In the genomic region with DNA sequence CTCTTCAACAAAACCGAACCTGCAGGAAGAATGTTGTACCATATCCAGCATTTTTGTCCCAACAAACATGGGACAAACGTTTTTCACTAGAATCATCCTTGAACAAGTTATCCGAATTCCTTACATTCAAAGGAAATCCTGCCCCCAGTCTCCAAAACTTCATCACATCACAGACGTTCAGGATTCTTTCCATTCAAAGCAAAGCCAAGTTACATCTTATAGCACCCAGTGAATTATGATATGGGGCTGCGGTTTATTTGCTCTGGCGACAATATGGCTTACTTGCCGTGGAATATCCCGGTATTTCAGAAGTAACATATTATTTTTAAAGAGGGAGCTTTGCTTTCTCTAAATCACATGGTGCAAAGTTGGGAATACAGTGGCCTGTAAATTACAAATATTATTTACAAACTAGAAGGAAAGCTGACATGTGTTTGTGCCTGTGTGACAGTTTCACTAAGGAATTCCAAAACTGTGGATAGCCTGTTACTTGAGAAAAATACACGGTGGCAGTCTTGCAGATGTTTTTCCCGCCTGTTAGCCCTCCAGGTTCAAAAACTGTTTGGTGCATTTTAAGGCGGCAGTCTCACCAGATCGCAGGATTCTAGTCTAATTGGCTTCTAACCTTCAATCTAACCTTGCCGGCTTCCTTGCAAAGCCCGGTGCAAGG, we compare ENCODE assay signal across 8 cellular contexts. TPM values are rescaled to one million over a fixed set of nuclear protein-coding genes. Genes with fewer than 3 reads are reported as not detected.
A peak's percentile ranks its signal among the peaks of the same experiment; 100 is the strongest.
DNase-seq lines count a peak whose midpoint lies in the region; ATAC-seq and TF ChIP-seq lines count a peak whose summit lies in the region.

No MANE protein-coding gene starts in this region.

- peaks cover 0 to 5% (median 0%) of the 10 kb centered on the region in 11 experiments; a peak in 3 of 22 replicates for H3K9me3 ChIP-seq in BLaER1 treated with 17β-estradiol and CSF1 and Interleukin-3, amounts not matched to agents 10 nM and 100 nM (replicated peaks in 1 of 11)
- H3K9me3 ChIP-seq in MG63: no peaks in the 10 kb centered on the region
- no peaks in the 10 kb centered on the region for H3K9me3 ChIP-seq in neural cell (ENCODE audit: low read length)

- peaks cover 0 to 6% (median 0%) of the 10 kb centered on the region in 11 experiments; a peak in 2 of 22 replicates for H3K36me3 ChIP-seq in BLaER1 treated with 17β-estradiol and CSF1 and Interleukin-3, amounts not matched to agents 10 nM and 100 nM
- peaks cover 42% of the 10 kb centered on the region for H3K36me3 ChIP-seq in MG63
- H3K36me3 ChIP-seq in neural cell (ENCODE audit: insufficient read depth, low read length): no peaks in the 10 kb centered on the region

- H4K20me1 ChIP-seq in BLaER1 treated with 17β-estradiol and CSF1 and Interleukin-3, amounts not matched to agents 10 nM and 100 nM: peaks cover 0 to 40% (median 26%) of the 10 kb centered on the region in 11 experiments; a peak in 16 of 22 replicates
- no peaks in the 10 kb centered on the region for H4K20me1 ChIP-seq in neural cell (ENCODE audit: insufficient read depth)

- ATAC-seq in GM18519 (IDR thresholded peaks at IDR 0.05; ENCODE audit: low FRiP score, unreplicated experiment): no peak
- no peak for ATAC-seq in GM18517 (IDR thresholded peaks at IDR 0.05; ENCODE audit: unreplicated experiment)
- ATAC-seq in HG03565 (IDR thresholded peaks at IDR 0.05; ENCODE audit: unreplicated experiment): no peak

- peak overlapping the region; percentile 73 to 93 (median 86) for H3K4me2 ChIP-seq in BLaER1 treated with 17β-estradiol and CSF1 and Interleukin-3, amounts not matched to agents 10 nM and 100 nM
- H3K4me2 ChIP-seq in neural cell (ENCODE audit: low read length): peak overlapping the region; percentile 76

- peaks cover 24 to 54% (median 38%) of the 10 kb centered on the region in 10 experiments for H3K4me1 ChIP-seq in BLaER1 treated with 17β-estradiol and CSF1 and Interleukin-3, amounts not matched to agents 10 nM and 100 nM

- peak overlapping the region; percentile 81 for H2AFZ ChIP-seq in neural cell (ENCODE audit: low read depth, low read length)

- H3K79me2 ChIP-seq in neural cell (replicated peaks; ENCODE audit: insufficient read depth, low read length): peaks cover 32% of the 10 kb centered on the region

- TF ChIP-seq EP300 in neural cell (conservative IDR thresholded peaks at IDR 0.05; ENCODE audit: poor library complexity, severe bottlenecking): no peak

- peak overlapping the region; percentile 92 to 98 (median 96) for H3K9ac ChIP-seq in BLaER1 treated with 17β-estradiol and CSF1 and Interleukin-3, amounts not matched to agents 10 nM and 100 nM
- H3K9ac ChIP-seq in neural cell (ENCODE audit: low read length): peak overlapping the region; percentile 76

- TF ChIP-seq CTCF in dorsolateral prefrontal cortex (IDR thresholded peaks at IDR 0.05 in 54 of 56, conservative IDR thresholded peaks at IDR 0.05 in 2 of 56; ENCODE audit: low read depth in 1 of 56, partially characterized antibody in 56 of 56) (peak in 2 of 56 donors; percentile 3 to 5), neural cell (IDR thresholded peaks at IDR 0.05; ENCODE audit: poor library complexity, severe bottlenecking) (no peak)

- intact Hi-C loops in dorsolateral prefrontal cortex (cut with DNase I): loop anchor here (2.0 to 10.0 kb wide), 6 partner anchors 31 to 894 kb away; a partner anchor contains a TSS

- peak overlapping the region; percentile 81 to 97 (median 94) for H3K4me3 ChIP-seq in BLaER1 treated with 17β-estradiol and CSF1 and Interleukin-3, amounts not matched to agents 10 nM and 100 nM
- H3K4me3 ChIP-seq in MG63 (peak overlapping the region; percentile 75), dorsolateral prefrontal cortex (peak overlapping the region; percentile 62 to 97 (median 89)), neural cell (ENCODE audit: low read length) (peak overlapping the region; percentile 87)

- DNase-seq in MG63 (no peak), dorsolateral prefrontal cortex (no peak), iPS-NIHi7 (ENCODE audit: extremely low spot score) (no peak)

- H3F3A ChIP-seq in neural cell (ENCODE audit: insufficient read depth, low read length, poor library complexity, severe bottlenecking): peaks cover 3% of the 10 kb centered on the region

- H3K27me3 ChIP-seq in BLaER1 treated with 17β-estradiol and CSF1 and Interleukin-3, amounts not matched to agents 10 nM and 100 nM: no peaks in the 10 kb centered on the region; a peak in 3 of 22 replicates
- H3K27me3 ChIP-seq in MG63 (no peaks in the 10 kb centered on the region), dorsolateral prefrontal cortex (no peaks in the 10 kb centered on the region), neural cell (ENCODE audit: insufficient read depth, low read depth, low read length) (no peaks in the 10 kb centered on the region)

- H3K27ac ChIP-seq in BLaER1 treated with 17β-estradiol and CSF1 and Interleukin-3, amounts not matched to agents 10 nM and 100 nM: peak overlapping the region; percentile 93 to 99 (median 97)
- H3K27ac ChIP-seq in dorsolateral prefrontal cortex (peak overlapping the region; percentile 88 to 100 (median 99)), neural cell (ENCODE audit: low read length) (peak overlapping the region; percentile 79)

- peak; percentile 24 for TF ChIP-seq RAD21 in neural cell (conservative IDR thresholded peaks at IDR 0.05)

- H3K9me2 ChIP-seq in neural cell (ENCODE audit: insufficient read depth, low read length): no peaks in the 10 kb centered on the region

TF ChIP-seq in neural cell, 6 proteins besides CTCF, POLR2A, EP300 and RAD21:
- TF ChIP-seq POLR2AphosphoS5 (IDR thresholded peaks at IDR 0.05) (no peak), TAF1 (IDR thresholded peaks at IDR 0.05; ENCODE audit: low read depth) (no peak)
- TF ChIP-seq, protein P1, sequence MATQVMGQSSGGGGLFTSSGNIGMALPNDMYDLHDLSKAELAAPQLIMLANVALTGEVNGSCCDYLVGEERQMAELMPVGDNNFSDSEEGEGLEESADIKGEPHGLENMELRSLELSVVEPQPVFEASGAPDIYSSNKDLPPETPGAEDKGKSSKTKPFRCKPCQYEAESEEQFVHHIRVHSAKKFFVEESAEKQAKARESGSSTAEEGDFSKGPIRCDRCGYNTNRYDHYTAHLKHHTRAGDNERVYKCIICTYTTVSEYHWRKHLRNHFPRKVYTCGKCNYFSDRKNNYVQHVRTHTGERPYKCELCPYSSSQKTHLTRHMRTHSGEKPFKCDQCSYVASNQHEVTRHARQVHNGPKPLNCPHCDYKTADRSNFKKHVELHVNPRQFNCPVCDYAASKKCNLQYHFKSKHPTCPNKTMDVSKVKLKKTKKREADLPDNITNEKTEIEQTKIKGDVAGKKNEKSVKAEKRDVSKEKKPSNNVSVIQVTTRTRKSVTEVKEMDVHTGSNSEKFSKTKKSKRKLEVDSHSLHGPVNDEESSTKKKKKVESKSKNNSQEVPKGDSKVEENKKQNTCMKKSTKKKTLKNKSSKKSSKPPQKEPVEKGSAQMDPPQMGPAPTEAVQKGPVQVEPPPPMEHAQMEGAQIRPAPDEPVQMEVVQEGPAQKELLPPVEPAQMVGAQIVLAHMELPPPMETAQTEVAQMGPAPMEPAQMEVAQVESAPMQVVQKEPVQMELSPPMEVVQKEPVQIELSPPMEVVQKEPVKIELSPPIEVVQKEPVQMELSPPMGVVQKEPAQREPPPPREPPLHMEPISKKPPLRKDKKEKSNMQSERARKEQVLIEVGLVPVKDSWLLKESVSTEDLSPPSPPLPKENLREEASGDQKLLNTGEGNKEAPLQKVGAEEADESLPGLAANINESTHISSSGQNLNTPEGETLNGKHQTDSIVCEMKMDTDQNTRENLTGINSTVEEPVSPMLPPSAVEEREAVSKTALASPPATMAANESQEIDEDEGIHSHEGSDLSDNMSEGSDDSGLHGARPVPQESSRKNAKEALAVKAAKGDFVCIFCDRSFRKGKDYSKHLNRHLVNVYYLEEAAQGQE (IDR thresholded peaks at IDR 0.05; ENCODE audit: borderline replicate concordance): no peak

RNA-seq across cellular contexts. Expression of a gene that starts 0.8 kb away (rescaled TPM):
- total RNA-seq in MG63 (2014; rRNA removed; shearing (Covaris generic); ENCODE audit: low replicate concordance): 171 and 176 TPM in 2 replicates
- 100 to 1,000 TPM; 106 to 168 (median 132) TPM for total RNA-seq in dorsolateral prefrontal cortex
- polyA plus RNA-seq in neural cell: 12.7 and 13.3 TPM in 2 replicates
- 73.8 and 76.2 TPM in 2 replicates for polyA minus RNA-seq in neural cell
